In the genomic region with DNA sequence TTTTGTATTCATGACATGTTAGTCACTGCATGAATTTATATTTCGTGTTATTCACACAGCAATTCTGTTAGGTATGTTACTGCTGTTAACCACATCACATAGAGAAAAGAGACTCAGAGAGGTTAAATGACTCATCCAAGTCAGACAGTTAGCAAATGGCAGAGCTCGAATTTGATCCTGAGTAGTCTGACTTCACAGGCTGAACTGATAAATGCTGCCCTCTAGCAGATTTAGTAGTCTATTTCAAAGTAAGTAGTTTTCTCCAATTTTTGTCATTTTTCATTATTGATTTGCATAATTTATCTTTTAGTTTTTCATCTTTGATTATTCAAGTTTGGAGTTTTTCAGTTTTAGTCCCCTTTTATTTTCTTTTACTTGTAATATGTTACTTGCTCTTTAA, we compare ENCODE assay signal across 8 cellular contexts. TPM values are rescaled to one million over a fixed set of nuclear protein-coding genes. Genes with fewer than 3 reads are reported as not detected.
A peak's percentile ranks its signal among the peaks of the same experiment; 100 is the strongest.
DNase-seq lines count a peak whose midpoint lies in the region; ATAC-seq and TF ChIP-seq lines count a peak whose summit lies in the region.

No MANE protein-coding gene starts in this region.

- no peaks in the 10 kb centered on the region for H3K27me3 Mint-ChIP-seq in CD8-positive, alpha-beta memory T cell
- H3K27me3 Mint-ChIP-seq in activated T-helper 17 cell treated with anti-CD3 and anti-CD28 coated beads, Interleukin-2, amount 50 U/mL, for 72 hours = no peaks in the 10 kb centered on the region
- H3K27me3 Mint-ChIP-seq in glutamatergic neuron (ENCODE audit: unreplicated experiment) = no peaks in the 10 kb centered on the region

- peaks cover 4 to 9% (median 7%) of the 10 kb centered on the region in 3 donors for H3K4me1 Mint-ChIP-seq in CD8-positive, alpha-beta memory T cell
- no peaks in the 10 kb centered on the region for H3K4me1 Mint-ChIP-seq in activated T-helper 17 cell treated with anti-CD3 and anti-CD28 coated beads, Interleukin-2, amount 50 U/mL, for 72 hours
- peaks cover 15% of the 10 kb centered on the region for H3K4me1 Mint-ChIP-seq in glutamatergic neuron (ENCODE audit: low read depth, unreplicated experiment)

- TF ChIP-seq CTCF in kidney epithelial cell (IDR thresholded peaks at IDR 0.05; ENCODE audit: insufficient read depth, low read length, poor library complexity, severe bottlenecking) (peak; percentile 35), glutamatergic neuron (IDR thresholded peaks at IDR 0.05; ENCODE audit: partially characterized antibody, unreplicated experiment) (no peak)

- H3K4me3 Mint-ChIP-seq in CD8-positive, alpha-beta memory T cell = no peak overlapping the region
- no peak overlapping the region for H3K4me3 Mint-ChIP-seq in activated T-helper 17 cell treated with anti-CD3 and anti-CD28 coated beads, Interleukin-2, amount 50 U/mL, for 72 hours
- no peak overlapping the region for H3K4me3 Mint-ChIP-seq in glutamatergic neuron (ENCODE audit: unreplicated experiment)

- H3K27me3 ChIP-seq in CD8-positive, alpha-beta memory T cell (ENCODE audit: insufficient read depth, low read length, poor library complexity, severe bottlenecking) = no peaks in the 10 kb centered on the region
- H3K27me3 ChIP-seq in kidney epithelial cell (ENCODE audit: control insufficient read depth, insufficient read depth, low read length) = no peaks in the 10 kb centered on the region

- peak in 4 of 5 donors; percentile 7 to 67 (median 36) for DNase-seq in CD8-positive, alpha-beta memory T cell
- DNase-seq in NCI-H1694 treated with DMSO at 0.1 percent for 48 hours (lab: John Stamatoyannopoulos, UW) (peak; percentile 14), kidney epithelial cell (ENCODE audit: low read depth) (peak; percentile 65), C1 segment of cervical spinal cord (lab: John Stamatoyannopoulos, UW) (no peak), glutamatergic neuron (no peak)

- ATAC-seq in GM18520 (IDR thresholded peaks at IDR 0.05; ENCODE audit: unreplicated experiment) (peak; percentile 100), HG02884 (IDR thresholded peaks at IDR 0.05; ENCODE audit: unreplicated experiment) (peak; percentile 100)
- ATAC-seq in activated T-helper 17 cell treated with anti-CD3 and anti-CD28 coated beads, Interleukin-2, amount 50 U/mL, for 72 hours (replicated peaks) = peak; percentile 100

- H3K36me3 Mint-ChIP-seq in CD8-positive, alpha-beta memory T cell = peaks cover 0 to 11% (median 4%) of the 10 kb centered on the region in 3 donors
- H3K36me3 Mint-ChIP-seq in activated T-helper 17 cell treated with anti-CD3 and anti-CD28 coated beads, Interleukin-2, amount 50 U/mL, for 72 hours (ENCODE audit: low read depth) = no peaks in the 10 kb centered on the region
- no peaks in the 10 kb centered on the region for H3K36me3 Mint-ChIP-seq in glutamatergic neuron (ENCODE audit: unreplicated experiment)

- H3K4me1 ChIP-seq in CD8-positive, alpha-beta memory T cell (ENCODE audit: insufficient read depth, low read length) = no peaks in the 10 kb centered on the region

- H3K4me3 ChIP-seq in CD8-positive, alpha-beta memory T cell (ENCODE audit: low read length) = no peak overlapping the region
- H3K4me3 ChIP-seq in kidney epithelial cell (ENCODE audit: low read depth, low read length) = no peak overlapping the region

- no peaks in the 10 kb centered on the region for H3K9me3 ChIP-seq in CD8-positive, alpha-beta memory T cell (ENCODE audit: low read length)

- H3K9me3 Mint-ChIP-seq in CD8-positive, alpha-beta memory T cell = no peaks in the 10 kb centered on the region
- no peaks in the 10 kb centered on the region for H3K9me3 Mint-ChIP-seq in activated T-helper 17 cell treated with anti-CD3 and anti-CD28 coated beads, Interleukin-2, amount 50 U/mL, for 72 hours
- no peaks in the 10 kb centered on the region for H3K9me3 Mint-ChIP-seq in glutamatergic neuron (ENCODE audit: unreplicated experiment)

- CTCF ChIA-PET in CD8-positive, alpha-beta memory T cell (lab: Charles Lee) = interaction anchor here (0.6 to 1.1 kb wide), 5 partner anchors 8 to 90 kb away, joined by 3 to 4 read pairs (median 3); no protein-coding TSS in a partner anchor

- POLR2A ChIA-PET in CD8-positive, alpha-beta memory T cell (lab: Charles Lee) = no interaction called here

- no peaks in the 10 kb centered on the region for H3K36me3 ChIP-seq in CD8-positive, alpha-beta memory T cell (ENCODE audit: insufficient read depth, low read length)
- H3K36me3 ChIP-seq in kidney epithelial cell (ENCODE audit: control insufficient read depth, insufficient read depth, low read length) = no peaks in the 10 kb centered on the region

- no peak overlapping the region for H3K27ac ChIP-seq in CD8-positive, alpha-beta memory T cell (ENCODE audit: low read depth, low read length)

- no peak overlapping the region for H3K27ac Mint-ChIP-seq in CD8-positive, alpha-beta memory T cell
- no peak overlapping the region for H3K27ac Mint-ChIP-seq in activated T-helper 17 cell treated with anti-CD3 and anti-CD28 coated beads, Interleukin-2, amount 50 U/mL, for 72 hours
- H3K27ac Mint-ChIP-seq in glutamatergic neuron (ENCODE audit: unreplicated experiment) = no peak overlapping the region

RNA-seq across cellular contexts. Expression of gene WDR7, which starts 58.3 kb away (rescaled TPM):
- 10 to 100 TPM; 20.5 to 20.6 TPM for total RNA-seq in CD8-positive, alpha-beta memory T cell
- 21.9 TPM for polyA plus RNA-seq in CD8-positive, alpha-beta memory T cell
- 10 to 100 TPM; 24.9 to 27.4 TPM for total RNA-seq in activated T-helper 17 cell treated with anti-CD3 and anti-CD28 coated beads, Interleukin-2, amount 50 U/mL, for 72 hours
- 8.7 and 13.7 TPM in 2 replicates for total RNA-seq in kidney epithelial cell
- total RNA-seq in glutamatergic neuron (ENCODE audit: unreplicated experiment) = 41.8 TPM

Comparison
In these comparisons a context has a peak if more than half of its experiments do, and no peak if none do; other contexts are left out.
1. DNase-seq: peak in CD8-positive, alpha-beta memory T cell (4 of 5), NCI-H1694 treated with DMSO at 0.1 percent for 48 hours (single experiment) and kidney epithelial cell (single experiment); none in C1 segment of cervical spinal cord (0 of 14) and glutamatergic neuron (single experiment).
2. Peak in every context shown above with its lines, with median percentiles within 50 percentile points of each other: ATAC-seq.